18 cellular contexts compared by ENCODE assay signal in genomic region chr7:38558786-38559185, GRCh38.
DNase-seq lines count a peak whose midpoint lies in the region; TF ChIP-seq lines count a peak whose summit lies in the region.
"Had no signal": no experiment of that assay in that cellular context is flagged by ENCODE, and none has a peak within 500 bp of the region (broad histone marks: within the 10 kb centered on the region; RNA-seq: fewer than 3 reads in every experiment).

No MANE protein-coding gene starts in this region.

- no peaks in the 10 kb centered on the region for H3K36me3 ChIP-seq in MG63

- H3K27ac Mint-ChIP-seq in nephron = peak overlapping the region; percentile 5 to 39 (median 18)
- H3K27ac Mint-ChIP-seq in activated CD4-positive, alpha-beta T cell treated with anti-CD3 and anti-CD28 coated beads, Interleukin-2, amount 10 ng/mL, durations not matched to agents 24 days and 14 days = no peak overlapping the region
- H3K27ac Mint-ChIP-seq: CD4-positive, alpha-beta T cell; HFFc6 had no signal

- in situ Hi-C loops in G401 (cut with HindIII; ENCODE audit: low sequenced_read_pairs) = no loop called here

- no peak overlapping the region for H3K4me3 Mint-ChIP-seq in nephron
- no peak overlapping the region for H3K4me3 Mint-ChIP-seq in activated CD4-positive, alpha-beta T cell treated with anti-CD3 and anti-CD28 coated beads, Interleukin-2, amount 10 ng/mL, durations not matched to agents 24 days and 14 days
- H3K4me3 Mint-ChIP-seq: CD4-positive, alpha-beta T cell; HFFc6 had no signal

- no peaks in the 10 kb centered on the region for H3K9me3 Mint-ChIP-seq in nephron
- H3K9me3 Mint-ChIP-seq in activated CD4-positive, alpha-beta T cell treated with anti-CD3 and anti-CD28 coated beads, Interleukin-2, amount 10 ng/mL, durations not matched to agents 24 days and 14 days = no peaks in the 10 kb centered on the region

- H3K4me3 ChIP-seq in MG63 = no peak overlapping the region

- H3K27me3 ChIP-seq in MG63 = no peaks in the 10 kb centered on the region

- no peaks in the 10 kb centered on the region for H3K36me3 Mint-ChIP-seq in nephron (ENCODE audit: low read depth)
- H3K36me3 Mint-ChIP-seq in activated CD4-positive, alpha-beta T cell treated with anti-CD3 and anti-CD28 coated beads, Interleukin-2, amount 10 ng/mL, durations not matched to agents 24 days and 14 days (ENCODE audit: low read depth) = no peaks in the 10 kb centered on the region

- peak; percentile 25 for DNase-seq in G401 (ENCODE audit: low spot score)
- DNase-seq in MG63 = peak; percentile 26
- peak; percentile 28 for DNase-seq in cerebellar cortex (ENCODE audit: low spot score)
- DNase-seq in ureter (ENCODE audit: low spot score) = no peak
- no peak for DNase-seq in activated CD4-positive, alpha-beta T cell treated with anti-CD3 and anti-CD28 coated beads, Interleukin-2, amount 10 ng/mL, durations not matched to agents 24 days and 14 days
- DNase-seq in activated gamma-delta T cell (lab: John Stamatoyannopoulos, UW) = no peak
- DNase-seq: CD4-positive, alpha-beta T cell; DMS53; H7; HFFc6; NCI-H1048; NCI-H1436; NCI-H1930; NCI-H446; NCI-H526 treated with DMSO at 0.1 percent for 48 hours; OCI-M1; Right ventricle myocardium superior had no signal

- intact Hi-C loops in activated CD4-positive, alpha-beta T cell treated with anti-CD3 and anti-CD28 coated beads, Interleukin-2, amount 10 ng/mL, durations not matched to agents 24 days and 14 days (cut with micrococcal nuclease) = no loop called here

- H3K9me3 ChIP-seq in MG63 = no peaks in the 10 kb centered on the region

- no peak for TF ChIP-seq CTCF in nephron (IDR thresholded peaks at IDR 0.05; ENCODE audit: unreplicated experiment in 3 of 3)

- H3K4me1 Mint-ChIP-seq in nephron = peaks cover 12% of the 10 kb centered on the region
- H3K4me1 Mint-ChIP-seq in activated CD4-positive, alpha-beta T cell treated with anti-CD3 and anti-CD28 coated beads, Interleukin-2, amount 10 ng/mL, durations not matched to agents 24 days and 14 days = no peaks in the 10 kb centered on the region

- no peaks in the 10 kb centered on the region for H3K27me3 Mint-ChIP-seq in nephron (ENCODE audit: low read depth)
- H3K27me3 Mint-ChIP-seq in activated CD4-positive, alpha-beta T cell treated with anti-CD3 and anti-CD28 coated beads, Interleukin-2, amount 10 ng/mL, durations not matched to agents 24 days and 14 days = no peaks in the 10 kb centered on the region

Comparison
In these comparisons a context has a peak if more than half of its experiments do, and no peak if none do; other contexts are left out.
1. DNase-seq: peak in G401 (single experiment), MG63 (single experiment) and cerebellar cortex (single experiment); none in ureter (single experiment), activated CD4-positive, alpha-beta T cell treated with anti-CD3 and anti-CD28 coated beads, Interleukin-2, amount 10 ng/mL, durations not matched to agents 24 days and 14 days (single experiment) and activated gamma-delta T cell (single experiment).